1 cellular context compared by ENCODE assay signal in the genomic region with DNA sequence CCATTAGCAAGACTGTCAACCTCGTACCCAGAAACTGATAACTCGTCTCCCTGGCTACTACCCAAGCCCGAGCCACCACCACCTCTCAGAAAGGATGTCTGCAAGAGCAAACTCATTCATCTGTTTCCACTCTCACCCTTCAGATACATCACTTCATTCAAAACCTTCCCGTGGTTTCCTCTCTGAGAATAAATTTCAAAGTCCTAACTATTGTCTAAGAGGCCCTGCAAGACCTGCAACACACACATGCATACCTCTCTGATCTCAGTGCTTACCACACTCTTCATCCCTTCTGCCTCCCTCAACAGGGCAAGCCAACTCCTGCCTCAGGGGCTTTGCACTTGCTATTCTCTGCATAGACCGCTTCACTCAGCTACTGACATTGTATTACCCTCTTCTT.
TF ChIP-seq lines count a peak whose summit lies in the region.

No MANE protein-coding gene starts in this region.

TF ChIP-seq in IMR-90, 13 proteins besides CTCF, POLR2A, EP300 and RAD21 (continued from another document):
- TF ChIP-seq MAZ (IDR thresholded peaks at IDR 0.05; ENCODE audit: borderline replicate concordance, low read depth, low read length) (no peak), MXI1 (IDR thresholded peaks at IDR 0.05; ENCODE audit: borderline replicate concordance, low read depth, low read length) (no peak), BHLHE40 (IDR thresholded peaks at IDR 0.05; ENCODE audit: low read depth, low read length) (no peak), ELK1 (IDR thresholded peaks at IDR 0.05; ENCODE audit: borderline replicate concordance, low read depth, low read length) (no peak)
